In the genomic region with DNA sequence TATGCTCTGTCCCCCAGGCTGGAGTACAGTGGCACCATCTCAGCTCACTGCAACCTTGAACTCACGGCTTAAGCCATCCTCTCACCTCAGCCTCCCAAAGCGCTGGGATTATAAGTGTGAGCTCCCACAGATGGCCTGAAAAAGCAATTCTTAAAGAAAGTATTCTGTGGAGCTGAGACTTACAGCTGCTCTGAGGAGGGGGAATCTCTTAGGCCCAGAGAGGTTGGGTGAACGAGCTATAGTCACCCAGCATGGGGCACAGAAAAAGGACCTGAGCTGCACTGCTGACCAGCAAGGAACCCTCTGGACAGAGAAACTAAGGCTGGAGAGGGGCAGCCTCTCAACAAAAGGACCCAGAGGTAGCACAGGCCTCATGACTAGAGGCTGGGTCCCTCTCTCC, we compare ENCODE assay signal across 9 cellular contexts. TPM values are rescaled to one million over a fixed set of nuclear protein-coding genes. Genes with fewer than 3 reads are reported as not detected.
DNase-seq lines count a peak whose midpoint lies in the region; ATAC-seq and TF ChIP-seq lines count a peak whose summit lies in the region.
"Had no signal": no experiment of that assay in that cellular context is flagged by ENCODE, and none has a peak within 500 bp of the region (broad histone marks: within the 10 kb centered on the region; RNA-seq: fewer than 3 reads in every experiment).

No MANE protein-coding gene starts in this region.

- H3K4me3 ChIP-seq in GM12865 (ENCODE audit: low read depth, low read length) (peak overlapping the region; percentile 76), fibroblast of villous mesenchyme (ENCODE audit: low read depth, low read length) (peak overlapping the region; percentile 67), skin epidermis (peak overlapping the region in 6 of 7 experiments; percentile 47 to 69 (median 66))

- no peaks in the 10 kb centered on the region for H3K36me3 Mint-ChIP-seq in activated naive CD8-positive, alpha-beta T cell treated with anti-CD3 and anti-CD28 coated beads for 36 hours
- H3K36me3 Mint-ChIP-seq: activated CD4-positive, alpha-beta memory T cell treated with anti-CD3 and anti-CD28 coated beads for 36 hours had no signal

- H3K27ac ChIP-seq in skin epidermis = peak overlapping the region in 18 of 21 experiments; percentile 82 to 95 (median 90)

- ATAC-seq in omental fat pad (ENCODE audit: low FRiP score) = no peak

- H3K27me3 Mint-ChIP-seq in activated naive CD8-positive, alpha-beta T cell treated with anti-CD3 and anti-CD28 coated beads for 36 hours = peaks cover 8% of the 10 kb centered on the region
- H3K27me3 Mint-ChIP-seq: activated CD4-positive, alpha-beta memory T cell treated with anti-CD3 and anti-CD28 coated beads for 36 hours had no signal

- TF ChIP-seq CTCF in GM12865 (IDR thresholded peaks at IDR 0.05; ENCODE audit: insufficient read depth, low read depth, low read length, missing control alignments) (no peak), fibroblast of villous mesenchyme (IDR thresholded peaks at IDR 0.05; ENCODE audit: insufficient read depth, low read depth, low read length) (no peak), omental fat pad (IDR thresholded peaks at IDR 0.05) (no peak)

- peaks cover 16% of the 10 kb centered on the region for H3K4me1 Mint-ChIP-seq in activated naive CD8-positive, alpha-beta T cell treated with anti-CD3 and anti-CD28 coated beads for 36 hours

- H3K9me3 Mint-ChIP-seq in activated naive CD8-positive, alpha-beta T cell treated with anti-CD3 and anti-CD28 coated beads for 36 hours = no peaks in the 10 kb centered on the region
- H3K9me3 Mint-ChIP-seq: activated CD4-positive, alpha-beta memory T cell treated with anti-CD3 and anti-CD28 coated beads for 36 hours had no signal

- DNase-seq in GM12865 (ENCODE audit: low read depth) (no peak), fibroblast of villous mesenchyme (ENCODE audit: low read depth) (no peak), omental fat pad (ENCODE audit: low spot score) (no peak), GM19240 (ENCODE audit: insufficient read length, low spot score) (no peak), inferior parietal cortex (ENCODE audit: extremely low spot score) (no peak), activated gamma-delta T cell (lab: John Stamatoyannopoulos, UW) (no peak)
- DNase-seq in activated naive CD8-positive, alpha-beta T cell treated with anti-CD3 and anti-CD28 coated beads for 36 hours = no peak
- DNase-seq: activated CD4-positive, alpha-beta memory T cell treated with anti-CD3 and anti-CD28 coated beads for 36 hours had no signal

- no peak overlapping the region for H3K27ac Mint-ChIP-seq in activated naive CD8-positive, alpha-beta T cell treated with anti-CD3 and anti-CD28 coated beads for 36 hours
- H3K27ac Mint-ChIP-seq: activated CD4-positive, alpha-beta memory T cell treated with anti-CD3 and anti-CD28 coated beads for 36 hours had no signal

- peak overlapping the region; percentile 95 for H3K4me3 Mint-ChIP-seq in activated naive CD8-positive, alpha-beta T cell treated with anti-CD3 and anti-CD28 coated beads for 36 hours

RNA-seq across cellular contexts. Expression of a gene that starts 1.3 kb away (rescaled TPM):
- 1 to 10 TPM; 8.6 to 9.2 TPM for total RNA-seq in activated naive CD8-positive, alpha-beta T cell treated with anti-CD3 and anti-CD28 coated beads for 36 hours
- total RNA-seq in fibroblast of villous mesenchyme = 8.1 and 16.0 TPM in 2 replicates
- 1 to 10 TPM; 4.3 to 7.2 (median 6.5) TPM for total RNA-seq in omental fat pad

RNA-seq across cellular contexts. Expression of a gene that starts 15.0 kb away (rescaled TPM):
- total RNA-seq in activated naive CD8-positive, alpha-beta T cell treated with anti-CD3 and anti-CD28 coated beads for 36 hours = 10 to 100 TPM; 12.1 to 15.1 TPM
- total RNA-seq in fibroblast of villous mesenchyme = 2.9 and 3.5 TPM in 2 replicates
- not detected for total RNA-seq in omental fat pad

RNA-seq across cellular contexts. Expression of a gene that starts 32.0 kb away (rescaled TPM):
- 100 to 1,000 TPM; 501 to 504 TPM for total RNA-seq in activated naive CD8-positive, alpha-beta T cell treated with anti-CD3 and anti-CD28 coated beads for 36 hours
- 85.9 and 99.9 TPM in 2 replicates for total RNA-seq in fibroblast of villous mesenchyme
- 10 to 100 TPM; 19.5 to 41.0 (median 29.7) TPM for total RNA-seq in omental fat pad

RNA-seq across cellular contexts. Expression of a gene that starts 54.5 kb away (rescaled TPM):
- 10 to 100 TPM; 23.3 to 23.4 TPM for total RNA-seq in activated naive CD8-positive, alpha-beta T cell treated with anti-CD3 and anti-CD28 coated beads for 36 hours
- 46.6 and 47.4 TPM in 2 replicates for total RNA-seq in fibroblast of villous mesenchyme
- 10 to 100 TPM; 40.8 to 84.2 (median 61.3) TPM for total RNA-seq in omental fat pad
